17 cellular contexts compared by ENCODE assay signal in genomic region chr10:31145986-31146385, GRCh38.
DNase-seq lines count a peak whose midpoint lies in the region; ATAC-seq and TF ChIP-seq lines count a peak whose summit lies in the region.
"Had no signal": no experiment of that assay in that cellular context is flagged by ENCODE, and none has a peak within 500 bp of the region (broad histone marks: within the 10 kb centered on the region; RNA-seq: fewer than 3 reads in every experiment).

No MANE protein-coding gene starts in this region.

- H3K4me3 ChIP-seq in AG04450 (ENCODE audit: low read depth, low read length): no peak overlapping the region
- no peak overlapping the region for H3K4me3 ChIP-seq in HEK293 (ENCODE audit: low read depth, low read length)
- H3K4me3 ChIP-seq in WERI-Rb-1 (ENCODE audit: low read depth, low read length): no peak overlapping the region
- H3K4me3 ChIP-seq: colonic mucosa, Peyer's patch, upper lobe of left lung had no signal

- CTCF ChIA-PET in AG04450 (lab: Charles Lee) (no interaction called here), HEK293 (lab: Yijun Ruan, JAX) (no interaction called here)

- H3K9me3 Mint-ChIP-seq in naive thymus-derived CD8-positive, alpha-beta T cell: no peaks in the 10 kb centered on the region
- no peaks in the 10 kb centered on the region for H3K9me3 Mint-ChIP-seq in H9
- H3K9me3 Mint-ChIP-seq: natural killer cell had no signal

- H3K27me3 ChIP-seq in AG04450 (ENCODE audit: control insufficient read depth, insufficient read depth, low read length) (no peaks in the 10 kb centered on the region), H9 (ENCODE audit: insufficient read depth, low read length) (no peaks in the 10 kb centered on the region), WERI-Rb-1 (ENCODE audit: insufficient read depth, low read depth, severe bottlenecking) (no peaks in the 10 kb centered on the region)
- H3K27me3 ChIP-seq: colonic mucosa, Peyer's patch, right atrium auricular region, upper lobe of left lung had no signal

- no peak overlapping the region for H3K14ac ChIP-seq in H9 (ENCODE audit: insufficient read depth, low read length)

- no peaks in the 10 kb centered on the region for H3K36me3 Mint-ChIP-seq in naive thymus-derived CD8-positive, alpha-beta T cell
- H3K36me3 Mint-ChIP-seq in H9 (ENCODE audit: insufficient read depth in 1 of 3, low read depth in 3 of 3): no peaks in the 10 kb centered on the region; a peak in 1 of 7 replicates
- H3K36me3 Mint-ChIP-seq: natural killer cell had no signal

- no peak overlapping the region for H2BK5ac ChIP-seq in H9 (ENCODE audit: insufficient read length, low read length)

- H4K91ac ChIP-seq in H9 (ENCODE audit: insufficient read length, low read depth, low read length): no peak overlapping the region

- H3K56ac ChIP-seq in H9 (ENCODE audit: insufficient read length, low read depth, low read length): no peak overlapping the region

- H3K23ac ChIP-seq in H9 (ENCODE audit: insufficient read length, low read depth, low read length): no peak overlapping the region

- H3K27ac Mint-ChIP-seq in naive thymus-derived CD8-positive, alpha-beta T cell: peak overlapping the region in 8 of 10 donors; percentile 29 to 82 (median 60)
- H3K27ac Mint-ChIP-seq in H9: no peak overlapping the region
- H3K27ac Mint-ChIP-seq: natural killer cell had no signal

- H3K36me3 ChIP-seq in HEK293 (ENCODE audit: control insufficient read depth in 2 of 2, insufficient read depth in 1 of 2, low read length in 2 of 2) (no peaks in the 10 kb centered on the region), WERI-Rb-1 (no peaks in the 10 kb centered on the region)
- H3K36me3 ChIP-seq: colonic mucosa, Peyer's patch, right atrium auricular region, upper lobe of left lung had no signal

- no peak overlapping the region for H2AK5ac ChIP-seq in H9 (ENCODE audit: insufficient read length, low read length)

- H3K4me2 ChIP-seq in H9 (ENCODE audit: insufficient read depth, insufficient read length, low read length): no peak overlapping the region

- H2BK20ac ChIP-seq in H9 (ENCODE audit: low read depth, low read length, poor library complexity, severe bottlenecking): no peak overlapping the region

- no peak overlapping the region for H2AFZ ChIP-seq in H9 (ENCODE audit: low read length)

- no peak for TF ChIP-seq CTCF in AG04450 (IDR thresholded peaks at IDR 0.05; ENCODE audit: low read depth, low read length)
- TF ChIP-seq CTCF in HEK293 (tag by site-specific recombination; IDR thresholded peaks at IDR 0.05): no peak
- TF ChIP-seq CTCF in GM13976 (IDR thresholded peaks at IDR 0.05; ENCODE audit: borderline replicate concordance, control extremely low read depth, extremely low read depth, insufficient read depth, missing control alignments): no peak
- no peak for TF ChIP-seq CTCF in H9 (conservative IDR thresholded peaks at IDR 0.05)
- TF ChIP-seq CTCF in WERI-Rb-1 (IDR thresholded peaks at IDR 0.05; ENCODE audit: low read depth, low read length): no peak

- no peak overlapping the region for H3T11ph ChIP-seq in H9 (ENCODE audit: low read length)

- peaks cover 7 to 18% (median 15%) of the 10 kb centered on the region in 4 donors for H3K4me1 Mint-ChIP-seq in naive thymus-derived CD8-positive, alpha-beta T cell
- peaks cover 9 to 11% of the 10 kb centered on the region in 2 experiments for H3K4me1 Mint-ChIP-seq in H9
- H3K4me1 Mint-ChIP-seq: natural killer cell had no signal

- no peak for DNase-seq in AG04450 (ENCODE audit: low read depth, low spot score)
- DNase-seq in caudate nucleus (lab: John Stamatoyannopoulos, UW): no peak
- no peak for DNase-seq in naive thymus-derived CD8-positive, alpha-beta T cell
- no peak for DNase-seq in GM13976 (ENCODE audit: low spot score)
- no peak for DNase-seq in H9
- DNase-seq in WERI-Rb-1: no peak
- DNase-seq: activated T-cell treated with anti-CD3 and anti-CD28 coated beads, Interleukin-2, amount 50 U/mL, for 1 hour; colonic mucosa; left colon; MM.1S; natural killer cell; NCI-H1930; Peyer's patch had no signal

- H4K20me1 ChIP-seq in H9 (ENCODE audit: control insufficient read depth, insufficient read depth, insufficient read length): no peaks in the 10 kb centered on the region

- H2BK120ac ChIP-seq in H9 (ENCODE audit: low read depth, low read length, poor library complexity, severe bottlenecking): no peak overlapping the region

- WGBS in H9 (ENCODE audit: extremely low coverage, insufficient read length, low lambda C conversion rate): no CpG with 5 or more reads among the region's 5 CpGs

- H3K4ac ChIP-seq in H9 (ENCODE audit: low read depth, low read length): no peak overlapping the region

- peak in 1 of 2 donors; percentile 11 for ATAC-seq in naive thymus-derived CD8-positive, alpha-beta T cell
- no peak for ATAC-seq in HG02938 (IDR thresholded peaks at IDR 0.05; ENCODE audit: unreplicated experiment)
- ATAC-seq: left colon, natural killer cell had no signal

- no peaks in the 10 kb centered on the region for H3K79me1 ChIP-seq in H9 (ENCODE audit: insufficient read depth, low read depth, low read length, poor library complexity, severe bottlenecking)

- H3K4me1 ChIP-seq in HEK293 (ENCODE audit: control insufficient read depth, insufficient read depth, low read length): no peaks in the 10 kb centered on the region
- no peaks in the 10 kb centered on the region; the same call in 1 of the 2 replicates for H3K4me1 ChIP-seq in H9 (ENCODE audit: insufficient read depth, low read length)
- H3K4me1 ChIP-seq: colonic mucosa had no signal

- H2BK12ac ChIP-seq in H9 (ENCODE audit: insufficient read length, low read depth, low read length): no peak overlapping the region

- H3K27ac ChIP-seq in AG04450 (ENCODE audit: low read depth, low read length) (peak overlapping the region; percentile 74), HEK293 (ENCODE audit: extremely low read depth, low read depth, low read length) (no peak overlapping the region), caudate nucleus (ENCODE audit: low read depth, low read length) (peak overlapping the region; percentile 16), H9 (ENCODE audit: insufficient read length, low read depth, low read length) (no peak overlapping the region), WERI-Rb-1 (no peak overlapping the region)
- H3K27ac ChIP-seq: colonic mucosa had no signal

- H3K23me2 ChIP-seq in H9 (ENCODE audit: insufficient read length, low read depth, low read length, poor library complexity, severe bottlenecking): no peaks in the 10 kb centered on the region

- H3K4me3 Mint-ChIP-seq in naive thymus-derived CD8-positive, alpha-beta T cell: peak overlapping the region in 9 of 10 donors; percentile 2 to 62 (median 42)
- no peak overlapping the region for H3K4me3 Mint-ChIP-seq in H9
- H3K4me3 Mint-ChIP-seq: natural killer cell had no signal

- H2BK15ac ChIP-seq in H9 (ENCODE audit: low read depth, low read length): no peak overlapping the region

- POLR2A ChIA-PET in AG04450 (lab: Yijun Ruan, JAX) (no interaction called here), HEK293 (lab: Yijun Ruan, JAX) (no interaction called here)
- POLR2A ChIA-PET in naive thymus-derived CD8-positive, alpha-beta T cell (lab: Charles Lee): no interaction called here

- peaks cover 0 to 5% (median 3%) of the 10 kb centered on the region in 5 donors for H3K27me3 Mint-ChIP-seq in naive thymus-derived CD8-positive, alpha-beta T cell
- peaks cover 4% of the 10 kb centered on the region; the same call in 1 of the 2 replicates for H3K27me3 Mint-ChIP-seq in H9 (ENCODE audit: low read depth)

- H3K9me3 ChIP-seq in AG04450 (ENCODE audit: control insufficient read depth, insufficient read depth, low read length) (no peaks in the 10 kb centered on the region), HEK293 (ENCODE audit: control insufficient read depth, insufficient read depth, low read depth, low read length) (no peaks in the 10 kb centered on the region), H9 (ENCODE audit: control insufficient read depth, low read depth, low read length) (no peaks in the 10 kb centered on the region), WERI-Rb-1 (ENCODE audit: severe bottlenecking) (no peaks in the 10 kb centered on the region)
- H3K9me3 ChIP-seq: colonic mucosa, Peyer's patch, right atrium auricular region, upper lobe of left lung had no signal

- no peaks in the 10 kb centered on the region for H3K79me2 ChIP-seq in H9 (ENCODE audit: insufficient read depth, low read length)

- no peak overlapping the region for H3K9ac ChIP-seq in H9 (ENCODE audit: extremely low read depth, insufficient read length, low read length)

- no peak overlapping the region for H4K8ac ChIP-seq in H9 (replicated peaks; ENCODE audit: insufficient read length, low read depth, low read length)

- H3K18ac ChIP-seq in H9 (ENCODE audit: insufficient read length, low read depth, low read length): no peak overlapping the region

- H4K5ac ChIP-seq in H9 (ENCODE audit: insufficient read length, low read depth, low read length): no peak overlapping the region

- in situ Hi-C loops in GM13976 (cut with MboI; ENCODE audit: low sequenced_read_pairs, unreplicated experiment): no loop called here

TF ChIP-seq in HEK293, 187 proteins besides CTCF, POLR2A, EP300 and RAD21:
- TF ChIP-seq, protein P1, sequence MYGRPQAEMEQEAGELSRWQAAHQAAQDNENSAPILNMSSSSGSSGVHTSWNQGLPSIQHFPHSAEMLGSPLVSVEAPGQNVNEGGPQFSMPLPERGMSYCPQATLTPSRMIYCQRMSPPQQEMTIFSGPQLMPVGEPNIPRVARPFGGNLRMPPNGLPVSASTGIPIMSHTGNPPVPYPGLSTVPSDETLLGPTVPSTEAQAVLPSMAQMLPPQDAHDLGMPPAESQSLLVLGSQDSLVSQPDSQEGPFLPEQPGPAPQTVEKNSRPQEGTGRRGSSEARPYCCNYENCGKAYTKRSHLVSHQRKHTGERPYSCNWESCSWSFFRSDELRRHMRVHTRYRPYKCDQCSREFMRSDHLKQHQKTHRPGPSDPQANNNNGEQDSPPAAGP (tag by site-specific recombination; IDR thresholded peaks at IDR 0.05): no peak
- TF ChIP-seq SCRT2 (tag by site-specific recombination; IDR thresholded peaks at IDR 0.05): peak; percentile 18; the same call in 1 of the 2 replicates
- TF ChIP-seq HOXD13 (CRISPR knock-in tag; IDR thresholded peaks at IDR 0.05; ENCODE audit: borderline replicate concordance): no peak
- TF ChIP-seq YY1 (tag by site-specific recombination; IDR thresholded peaks at IDR 0.05): no peak
- no peak for TF ChIP-seq KLF16 (tag by site-specific recombination; IDR thresholded peaks at IDR 0.05)
- TF ChIP-seq ZNF362 (tag by site-specific recombination; IDR thresholded peaks at IDR 0.05): no peak
- no peak for TF ChIP-seq ZNF660 (tag by site-specific recombination; IDR thresholded peaks at IDR 0.05)

Comparison
In these comparisons a context has a peak if more than half of its experiments do, and no peak if none do; other contexts are left out.
1. H3K27ac ChIP-seq: peak in AG04450 (single experiment) and caudate nucleus (single experiment); none in HEK293 (single experiment), H9 (single experiment) and WERI-Rb-1 (single experiment).
2. H3K27ac Mint-ChIP-seq: peak in naive thymus-derived CD8-positive, alpha-beta T cell (8 of 10); none in H9 (0 of 3).
3. H3K4me3 Mint-ChIP-seq: peak in naive thymus-derived CD8-positive, alpha-beta T cell (9 of 10); none in H9 (0 of 2).